Comparison of ENCODE assay signal across 32 cellular contexts in genomic region chr12:125871811-125872594, GRCh38.
"Had no signal": no experiment of that assay in that cellular context is flagged by ENCODE, and none has a peak within 500 bp of the region (broad histone marks: within the 10 kb centered on the region; RNA-seq: fewer than 3 reads in every experiment).

No MANE protein-coding gene starts in this region.

- DNase-seq: activated B cell treated with CpG ODN at 0.5 μM for 24 hours; activated CD4-positive, alpha-beta T cell treated with anti-CD3 and anti-CD28 coated beads for 48 hours; activated CD4-positive, alpha-beta T cell treated with anti-CD3 and anti-CD28 coated beads, Interleukin-2, amount 50 U/mL, for 1 hour; activated CD4-positive, alpha-beta T cell treated with anti-CD3 and anti-CD28 coated beads, Interleukin-2, amount 50 U/mL, for 48 hours; activated CD8-positive, alpha-beta memory T cell treated with anti-CD3 and anti-CD28 coated beads for 24 hours; activated CD8-positive, alpha-beta T cell treated with anti-CD3 and anti-CD28 coated beads for 36 hours; activated effector memory CD4-positive, alpha-beta T cell treated with Interleukin-2 at 50 U/mL for 16 hours; activated gamma-delta T cell treated with Interleukin-2 at 50 U/mL for 16 hours; activated naive CD4-positive, alpha-beta T cell treated with anti-CD3 and anti-CD28 coated beads, Interleukin-2, amount 50 U/mL, for 16 hours; activated naive CD4-positive, alpha-beta T cell treated with Interleukin-2 at 50 U/mL for 16 hours; activated T-cell treated with anti-CD3 and anti-CD28 coated beads, Interleukin-2, amount 50 U/mL, for 4 hours; amniotic stem cell; anterior cingulate cortex; brain microvascular endothelial cell; caudate nucleus; cortex of kidney; dermis blood vessel endothelial cell; effector CD4-positive, alpha-beta T cell; effector memory CD8-positive, alpha-beta T cell; erythroblast; esophagus squamous epithelium; foreskin melanocyte; T-helper 1 cell; T-helper 17 cell; T1000; WERI-Rb-1 had no signal

- H3K36me3 ChIP-seq: brain microvascular endothelial cell, esophagus squamous epithelium, gastroesophageal sphincter, WERI-Rb-1 had no signal

- FAIRE-seq: astrocyte, bronchial epithelial cell, colon had no signal

- ATAC-seq: activated CD4-positive, CD25-positive, alpha-beta regulatory T cell treated with anti-CD3 and anti-CD28 coated beads, Interleukin-2, amount 50 U/mL, for 24 hours; activated CD8-positive, alpha-beta T cell treated with anti-CD3 and anti-CD28 coated beads for 36 hours; activated T-cell treated with anti-CD3 and anti-CD28 coated beads, Interleukin-2, amount 50 U/mL, for 4 hours; activated T-helper 17 cell treated with anti-CD3 and anti-CD28 coated beads, Interleukin-2, amount 50 U/mL, for 72 hours; effector memory CD8-positive, alpha-beta T cell; gastroesophageal sphincter; T-helper 17 cell had no signal

- H3K4me1 ChIP-seq: esophagus squamous epithelium, gastroesophageal sphincter had no signal

- H3K4me3 ChIP-seq: esophagus squamous epithelium, gastroesophageal sphincter had no signal

- H3K27me3 ChIP-seq: brain microvascular endothelial cell, esophagus squamous epithelium, gastroesophageal sphincter had no signal

- H3K27ac ChIP-seq: brain microvascular endothelial cell, esophagus squamous epithelium, gastroesophageal sphincter, WERI-Rb-1 had no signal

- H3K9me3 ChIP-seq: esophagus squamous epithelium, gastroesophageal sphincter had no signal
